Comparison of ENCODE assay signal across 7 cellular contexts in the genomic region with DNA sequence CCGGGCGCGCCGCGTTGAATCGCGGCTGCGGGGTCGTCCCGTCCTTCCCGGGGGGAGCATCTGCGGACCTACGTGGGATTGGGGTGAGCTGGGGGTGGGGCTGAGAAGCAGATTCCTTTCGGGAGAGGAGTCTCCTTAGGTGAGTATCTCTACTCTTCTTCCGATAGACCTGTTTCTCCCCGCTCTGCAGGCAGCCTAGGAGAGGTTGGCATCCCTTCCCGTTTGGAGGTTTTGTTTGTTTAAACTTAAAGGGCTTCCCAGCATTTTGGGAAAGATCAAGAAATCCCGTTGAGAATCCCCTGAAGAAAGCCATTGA.
DNase-seq lines count a peak whose midpoint lies in the region; ATAC-seq and TF ChIP-seq lines count a peak whose summit lies in the region.

No MANE protein-coding gene starts in this region.

- no peaks in the 10 kb centered on the region for H3K9me3 Mint-ChIP-seq in stimulated activated effector memory CD8-positive, alpha-beta T cell treated with anti-CD3 and anti-CD28 coated beads, Interleukin-12 subunit alpha, Interleukin-12 subunit beta, amount 100 ng/mL, for 72 hours

- H3K4me1 Mint-ChIP-seq in stimulated activated effector memory CD8-positive, alpha-beta T cell treated with anti-CD3 and anti-CD28 coated beads, Interleukin-12 subunit alpha, Interleukin-12 subunit beta, amount 100 ng/mL, for 72 hours = peaks cover 21% of the 10 kb centered on the region

- H3K27me3 ChIP-seq in iPS DF 6.9 (ENCODE audit: control insufficient read depth, insufficient read depth, low read length) = no peaks in the 10 kb centered on the region

- H3K4me1 ChIP-seq in HEK293 (ENCODE audit: control insufficient read depth, insufficient read depth, low read length) (peaks cover 3% of the 10 kb centered on the region; the same call in 1 of the 2 replicates), iPS DF 6.9 (ENCODE audit: control insufficient read depth, insufficient read depth, low read length) (no peaks in the 10 kb centered on the region)

- no peaks in the 10 kb centered on the region for H3K9me3 ChIP-seq in HEK293 (ENCODE audit: control insufficient read depth, insufficient read depth, low read depth, low read length)
- no peaks in the 10 kb centered on the region for H3K9me3 ChIP-seq in iPS DF 6.9 (ENCODE audit: control insufficient read depth, insufficient read depth, low read length)

- H3K27ac ChIP-seq in HEK293 (ENCODE audit: extremely low read depth, low read depth, low read length) (peak overlapping the region; percentile 79), iPS DF 6.9 (ENCODE audit: low read length) (no peak overlapping the region)

- H3K4me3 ChIP-seq in HEK293 (ENCODE audit: low read depth, low read length) (peak overlapping the region; percentile 96), WI38 (ENCODE audit: low read depth, low read length) (peak overlapping the region; percentile 92), iPS DF 6.9 (ENCODE audit: low read length) (peak overlapping the region; percentile 100)

- H3K36me3 Mint-ChIP-seq in stimulated activated effector memory CD8-positive, alpha-beta T cell treated with anti-CD3 and anti-CD28 coated beads, Interleukin-12 subunit alpha, Interleukin-12 subunit beta, amount 100 ng/mL, for 72 hours = peaks cover 30% of the 10 kb centered on the region

- no peak for ATAC-seq in stimulated activated effector memory CD8-positive, alpha-beta T cell treated with anti-CD3 and anti-CD28 coated beads, Interleukin-12 subunit alpha, Interleukin-12 subunit beta, amount 100 ng/mL, for 72 hours

- DNase-seq in iPS DF 6.9 (ENCODE audit: low read depth, low spot score) = no peak
- DNase-seq in stimulated activated effector memory CD8-positive, alpha-beta T cell treated with anti-CD3 and anti-CD28 coated beads, Interleukin-12 subunit alpha, Interleukin-12 subunit beta, amount 100 ng/mL, for 72 hours (ENCODE audit: low spot score in 2 of 2) = no peak
- no peak for DNase-seq in NCI-H1092 treated with DMSO at 0.1 percent for 48 hours (lab: John Stamatoyannopoulos, UW)
- DNase-seq in activated effector memory CD4-positive, alpha-beta T cell treated with Interleukin-2 at 50 U/mL for 16 hours = no peak
- no peak for DNase-seq in cortex of kidney (lab: John Stamatoyannopoulos, UW)

- peak overlapping the region; percentile 100 for H3K4me3 Mint-ChIP-seq in stimulated activated effector memory CD8-positive, alpha-beta T cell treated with anti-CD3 and anti-CD28 coated beads, Interleukin-12 subunit alpha, Interleukin-12 subunit beta, amount 100 ng/mL, for 72 hours

- H3K36me3 ChIP-seq in HEK293 (ENCODE audit: control insufficient read depth in 2 of 2, insufficient read depth in 1 of 2, low read length in 2 of 2) (peaks cover 19 to 34% of the 10 kb centered on the region in 2 experiments), iPS DF 6.9 (ENCODE audit: control insufficient read depth, insufficient read depth, low read length) (peaks cover 2% of the 10 kb centered on the region; the same call in 1 of the 2 replicates)

- TF ChIP-seq CTCF in HEK293 (tag by site-specific recombination; IDR thresholded peaks at IDR 0.05) (no peak), WI38 (IDR thresholded peaks at IDR 0.05; ENCODE audit: low read depth, low read length) (no peak)

- CTCF ChIA-PET in HEK293 (lab: Yijun Ruan, JAX) = interaction anchor here (0.6 to 13.9 kb wide), 5 partner anchors 52 to 1194 kb away, joined by 3 to 266 read pairs (median 4); partner anchors contain the start of genes FLVCR2 and TGFB3

- POLR2A ChIA-PET in HEK293 (lab: Yijun Ruan, JAX) = interaction anchor here (0.6 to 1.9 kb wide), 9 partner anchors 11 to 329 kb away, joined by 3 to 19 read pairs (median 6); partner anchors contain the start of genes FLVCR2 and TGFB3

- peak overlapping the region; percentile 99 for H3K27ac Mint-ChIP-seq in stimulated activated effector memory CD8-positive, alpha-beta T cell treated with anti-CD3 and anti-CD28 coated beads, Interleukin-12 subunit alpha, Interleukin-12 subunit beta, amount 100 ng/mL, for 72 hours

- no CpG with 5 or more reads among the region's 18 CpGs for WGBS in iPS DF 6.9 (ENCODE audit: insufficient coverage, insufficient read length)

TF ChIP-seq in HEK293, 187 proteins besides CTCF, POLR2A, EP300 and RAD21 (continues in another document):
- TF ChIP-seq ZNF169 (tag by site-specific recombination; IDR thresholded peaks at IDR 0.05) (no peak), ZNF792 (tag by site-specific recombination; IDR thresholded peaks at IDR 0.05) (no peak), ZNF596 (tag by site-specific recombination; IDR thresholded peaks at IDR 0.05) (no peak), SCRT2 (tag by site-specific recombination; IDR thresholded peaks at IDR 0.05) (no peak), SCRT1 (tag by site-specific recombination; IDR thresholded peaks at IDR 0.05; ENCODE audit: borderline replicate concordance) (no peak), PRDM1 (tag by site-specific recombination; IDR thresholded peaks at IDR 0.05) (no peak), ZFP37 (tag by site-specific recombination; IDR thresholded peaks at IDR 0.05) (0 out of 2 replicates have a peak, but pooled peaks have one; percentile 59), YY1 (tag by site-specific recombination; IDR thresholded peaks at IDR 0.05) (no peak), ZNF114 (tag by site-specific recombination; IDR thresholded peaks at IDR 0.05) (no peak), ZBTB17 (tag by site-specific recombination; IDR thresholded peaks at IDR 0.05) (0 out of 2 replicates have a peak, but pooled peaks have one; percentile 22), ZNF335 (tag by site-specific recombination; conservative IDR thresholded peaks at IDR 0.05) (peak; percentile 70; the same call in 1 of the 2 replicates), ZNF654 (tag by site-specific recombination; IDR thresholded peaks at IDR 0.05; ENCODE audit: low read depth) (no peak), ZNF530 (tag by site-specific recombination; IDR thresholded peaks at IDR 0.05; ENCODE audit: low read depth) (no peak), FEZF1 (tag by site-specific recombination; IDR thresholded peaks at IDR 0.05) (no peak), ZNF513 (tag by site-specific recombination; IDR thresholded peaks at IDR 0.05) (no peak), ZNF48 (tag by site-specific recombination; IDR thresholded peaks at IDR 0.05) (no peak), ZIC2 (tag by site-specific recombination; IDR thresholded peaks at IDR 0.05) (no peak), ZNF555 (tag by site-specific recombination; conservative IDR thresholded peaks at IDR 0.05) (no peak)
- TF ChIP-seq, protein P1, sequence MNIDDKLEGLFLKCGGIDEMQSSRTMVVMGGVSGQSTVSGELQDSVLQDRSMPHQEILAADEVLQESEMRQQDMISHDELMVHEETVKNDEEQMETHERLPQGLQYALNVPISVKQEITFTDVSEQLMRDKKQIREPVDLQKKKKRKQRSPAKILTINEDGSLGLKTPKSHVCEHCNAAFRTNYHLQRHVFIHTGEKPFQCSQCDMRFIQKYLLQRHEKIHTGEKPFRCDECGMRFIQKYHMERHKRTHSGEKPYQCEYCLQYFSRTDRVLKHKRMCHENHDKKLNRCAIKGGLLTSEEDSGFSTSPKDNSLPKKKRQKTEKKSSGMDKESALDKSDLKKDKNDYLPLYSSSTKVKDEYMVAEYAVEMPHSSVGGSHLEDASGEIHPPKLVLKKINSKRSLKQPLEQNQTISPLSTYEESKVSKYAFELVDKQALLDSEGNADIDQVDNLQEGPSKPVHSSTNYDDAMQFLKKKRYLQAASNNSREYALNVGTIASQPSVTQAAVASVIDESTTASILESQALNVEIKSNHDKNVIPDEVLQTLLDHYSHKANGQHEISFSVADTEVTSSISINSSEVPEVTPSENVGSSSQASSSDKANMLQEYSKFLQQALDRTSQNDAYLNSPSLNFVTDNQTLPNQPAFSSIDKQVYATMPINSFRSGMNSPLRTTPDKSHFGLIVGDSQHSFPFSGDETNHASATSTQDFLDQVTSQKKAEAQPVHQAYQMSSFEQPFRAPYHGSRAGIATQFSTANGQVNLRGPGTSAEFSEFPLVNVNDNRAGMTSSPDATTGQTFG (tag by site-specific recombination; IDR thresholded peaks at IDR 0.05; ENCODE audit: borderline replicate concordance) = no peak
- TF ChIP-seq, protein P2, sequence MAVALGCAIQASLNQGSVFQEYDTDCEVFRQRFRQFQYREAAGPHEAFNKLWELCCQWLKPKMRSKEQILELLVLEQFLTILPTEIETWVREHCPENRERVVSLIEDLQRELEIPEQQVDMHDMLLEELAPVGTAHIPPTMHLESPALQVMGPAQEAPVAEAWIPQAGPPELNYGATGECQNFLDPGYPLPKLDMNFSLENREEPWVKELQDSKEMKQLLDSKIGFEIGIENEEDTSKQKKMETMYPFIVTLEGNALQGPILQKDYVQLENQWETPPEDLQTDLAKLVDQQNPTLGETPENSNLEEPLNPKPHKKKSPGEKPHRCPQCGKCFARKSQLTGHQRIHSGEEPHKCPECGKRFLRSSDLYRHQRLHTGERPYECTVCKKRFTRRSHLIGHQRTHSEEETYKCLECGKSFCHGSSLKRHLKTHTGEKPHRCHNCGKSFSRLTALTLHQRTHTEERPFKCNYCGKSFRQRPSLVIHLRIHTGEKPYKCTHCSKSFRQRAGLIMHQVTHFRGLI (tag by site-specific recombination; IDR thresholded peaks at IDR 0.05) = no peak
- TF ChIP-seq, protein P3, sequence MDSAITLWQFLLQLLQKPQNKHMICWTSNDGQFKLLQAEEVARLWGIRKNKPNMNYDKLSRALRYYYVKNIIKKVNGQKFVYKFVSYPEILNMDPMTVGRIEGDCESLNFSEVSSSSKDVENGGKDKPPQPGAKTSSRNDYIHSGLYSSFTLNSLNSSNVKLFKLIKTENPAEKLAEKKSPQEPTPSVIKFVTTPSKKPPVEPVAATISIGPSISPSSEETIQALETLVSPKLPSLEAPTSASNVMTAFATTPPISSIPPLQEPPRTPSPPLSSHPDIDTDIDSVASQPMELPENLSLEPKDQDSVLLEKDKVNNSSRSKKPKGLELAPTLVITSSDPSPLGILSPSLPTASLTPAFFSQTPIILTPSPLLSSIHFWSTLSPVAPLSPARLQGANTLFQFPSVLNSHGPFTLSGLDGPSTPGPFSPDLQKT (IDR thresholded peaks at IDR 0.05; ENCODE audit: borderline replicate concordance, low read depth, low read length) = no peak
